Comparison of ENCODE assay signal across 15 cellular contexts in the genomic region with DNA sequence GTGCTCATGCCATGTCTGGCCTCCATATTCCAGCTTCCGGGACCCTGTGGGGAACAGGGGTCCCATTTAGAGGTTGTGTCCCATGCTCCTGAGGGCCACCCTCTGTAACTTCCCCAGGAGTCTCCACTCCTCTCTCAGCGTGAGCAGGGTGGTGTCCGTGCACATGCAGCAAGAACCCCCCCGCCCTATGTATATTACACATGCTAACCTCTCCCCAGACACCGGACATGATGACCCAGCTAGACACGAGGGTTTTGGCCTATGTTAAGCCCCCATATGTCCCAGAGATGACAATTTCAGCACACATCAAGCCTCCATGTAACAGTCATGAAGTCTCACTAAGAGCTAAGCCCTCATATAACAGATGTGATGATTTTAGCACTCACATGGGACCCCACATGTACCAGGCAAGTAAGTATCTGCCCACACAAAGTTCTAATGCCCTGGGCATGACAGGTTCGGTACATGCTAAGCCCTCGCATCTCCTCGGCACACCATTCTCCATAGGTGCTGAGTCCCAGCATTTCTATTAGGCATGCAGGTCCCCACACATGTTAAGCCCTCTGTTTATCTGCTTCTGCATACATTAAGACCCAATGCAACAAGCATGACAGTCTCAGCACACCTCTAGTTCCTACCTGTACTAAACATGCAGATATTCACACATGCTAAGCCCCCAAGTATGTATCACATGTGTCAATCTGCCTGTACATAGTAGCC. TPM values are rescaled to one million over a fixed set of nuclear protein-coding genes. Genes with fewer than 3 reads are reported as not detected.
DNase-seq lines count a peak whose midpoint lies in the region; ATAC-seq and TF ChIP-seq lines count a peak whose summit lies in the region.
"Had no signal": no experiment of that assay in that cellular context is flagged by ENCODE, and none has a peak within 500 bp of the region (broad histone marks: within the 10 kb centered on the region; RNA-seq: fewer than 3 reads in every experiment).

No MANE protein-coding gene starts in this region.

- intact Hi-C loops in activated naive CD4-positive, alpha-beta T cell treated with anti-CD3 and anti-CD28 coated beads for 36 hours (cut with micrococcal nuclease): loop anchor here (10.0 kb wide), 1 partner anchor 523 kb away; a partner anchor contains a TSS

- no peak for DNase-seq in activated naive CD4-positive, alpha-beta T cell treated with anti-CD3 and anti-CD28 coated beads for 36 hours
- DNase-seq in activated naive CD8-positive, alpha-beta T cell treated with anti-CD3 and anti-CD28 coated beads, Interleukin-2, amount 50 U/mL, for 24 hours: no peak
- DNase-seq in mesothelial cell of epicardium (ENCODE audit: low spot score in 2 of 2, unreplicated experiment in 2 of 2) (no peak), tibial nerve (ENCODE audit: low spot score in 2 of 2) (no peak)
- no peak for DNase-seq in stimulated activated naive CD4-positive, alpha-beta T cell (lab: John Stamatoyannopoulos, UW)
- DNase-seq in NK-92 treated with Interleukin-12 subunit alpha and Interleukin-12 subunit beta, amount 100 ng/mL, for 24 hours (lab: John Stamatoyannopoulos, UW): no peak
- DNase-seq: anterior cingulate cortex; DMS79; effector memory CD8-positive, alpha-beta T cell; NCI-H1930; SK-N-SH had no signal

- WGBS in tibial nerve, 2 donors: 81 to 85% methylated on average over 9 of the region's 9 CpGs

- H3K36me3 ChIP-seq in tibial nerve: peaks cover 0 to 24% (median 0%) of the 10 kb centered on the region in 3 donors

- no peak overlapping the region for H3K4me3 Mint-ChIP-seq in activated naive CD4-positive, alpha-beta T cell treated with anti-CD3 and anti-CD28 coated beads, Interleukin-2, amount 50 U/mL, for 24 hours
- no peak overlapping the region for H3K4me3 Mint-ChIP-seq in activated naive CD4-positive, alpha-beta T cell treated with anti-CD3 and anti-CD28 coated beads for 36 hours
- H3K4me3 Mint-ChIP-seq in activated naive CD8-positive, alpha-beta T cell treated with anti-CD3 and anti-CD28 coated beads, Interleukin-2, amount 50 U/mL, for 24 hours: no peak overlapping the region
- no peak overlapping the region for H3K4me3 Mint-ChIP-seq in mesothelial cell of epicardium

- peak overlapping the region; percentile 63 for H3K27ac Mint-ChIP-seq in activated naive CD4-positive, alpha-beta T cell treated with anti-CD3 and anti-CD28 coated beads, Interleukin-2, amount 50 U/mL, for 24 hours
- no peak overlapping the region for H3K27ac Mint-ChIP-seq in activated naive CD4-positive, alpha-beta T cell treated with anti-CD3 and anti-CD28 coated beads for 36 hours
- peak overlapping the region; percentile 31 for H3K27ac Mint-ChIP-seq in activated naive CD8-positive, alpha-beta T cell treated with anti-CD3 and anti-CD28 coated beads, Interleukin-2, amount 50 U/mL, for 24 hours
- H3K27ac Mint-ChIP-seq in mesothelial cell of epicardium: peak overlapping the region; percentile 100

- no peaks in the 10 kb centered on the region for H3K9me3 Mint-ChIP-seq in activated naive CD4-positive, alpha-beta T cell treated with anti-CD3 and anti-CD28 coated beads, Interleukin-2, amount 50 U/mL, for 24 hours
- no peaks in the 10 kb centered on the region for H3K9me3 Mint-ChIP-seq in activated naive CD4-positive, alpha-beta T cell treated with anti-CD3 and anti-CD28 coated beads for 36 hours
- H3K9me3 Mint-ChIP-seq in activated naive CD8-positive, alpha-beta T cell treated with anti-CD3 and anti-CD28 coated beads, Interleukin-2, amount 50 U/mL, for 24 hours: no peaks in the 10 kb centered on the region
- no peaks in the 10 kb centered on the region for H3K9me3 Mint-ChIP-seq in mesothelial cell of epicardium
- H3K9me3 Mint-ChIP-seq: effector memory CD8-positive, alpha-beta T cell had no signal

- CTCF ChIA-PET in activated naive CD4-positive, alpha-beta T cell treated with anti-CD3 and anti-CD28 coated beads for 36 hours (lab: Charles Lee): interaction anchor here (0.7 to 1.1 kb wide), 2 partner anchors 8 to 19 kb away, joined by 3 to 4 read pairs; a partner anchor contains a TSS

- no peaks in the 10 kb centered on the region for H3K9me3 ChIP-seq in tibial nerve
- H3K9me3 ChIP-seq: SK-N-SH had no signal

- H3K4me3 ChIP-seq in tibial nerve: no peak overlapping the region
- H3K4me3 ChIP-seq: GM12878 had no signal

- H3K4me1 ChIP-seq in tibial nerve: peaks cover 0 to 85% (median 54%) of the 10 kb centered on the region in 4 donors

- peaks cover 66% of the 10 kb centered on the region for H3K4me1 Mint-ChIP-seq in activated naive CD4-positive, alpha-beta T cell treated with anti-CD3 and anti-CD28 coated beads, Interleukin-2, amount 50 U/mL, for 24 hours
- H3K4me1 Mint-ChIP-seq in activated naive CD4-positive, alpha-beta T cell treated with anti-CD3 and anti-CD28 coated beads for 36 hours (ENCODE audit: low read depth): peaks cover 38% of the 10 kb centered on the region
- H3K4me1 Mint-ChIP-seq in activated naive CD8-positive, alpha-beta T cell treated with anti-CD3 and anti-CD28 coated beads, Interleukin-2, amount 50 U/mL, for 24 hours: peaks cover 68% of the 10 kb centered on the region
- peaks cover 43% of the 10 kb centered on the region for H3K4me1 Mint-ChIP-seq in mesothelial cell of epicardium

- TF ChIP-seq CTCF in mesothelial cell of epicardium (IDR thresholded peaks at IDR 0.05; ENCODE audit: unreplicated experiment) (no peak), tibial nerve (IDR thresholded peaks at IDR 0.05) (no peak)

- ATAC-seq in activated naive CD8-positive, alpha-beta T cell treated with anti-CD3 and anti-CD28 coated beads, Interleukin-2, amount 50 U/mL, for 24 hours: no peak
- ATAC-seq in GM18520 (IDR thresholded peaks at IDR 0.05; ENCODE audit: unreplicated experiment): no peak
- ATAC-seq: effector memory CD8-positive, alpha-beta T cell; GM12878 had no signal

- peaks cover 3% of the 10 kb centered on the region for H3K36me3 Mint-ChIP-seq in activated naive CD4-positive, alpha-beta T cell treated with anti-CD3 and anti-CD28 coated beads, Interleukin-2, amount 50 U/mL, for 24 hours
- peaks cover 6% of the 10 kb centered on the region for H3K36me3 Mint-ChIP-seq in activated naive CD4-positive, alpha-beta T cell treated with anti-CD3 and anti-CD28 coated beads for 36 hours (ENCODE audit: low read depth)
- peaks cover 32% of the 10 kb centered on the region for H3K36me3 Mint-ChIP-seq in activated naive CD8-positive, alpha-beta T cell treated with anti-CD3 and anti-CD28 coated beads, Interleukin-2, amount 50 U/mL, for 24 hours (ENCODE audit: low read depth)
- peaks cover 5% of the 10 kb centered on the region for H3K36me3 Mint-ChIP-seq in mesothelial cell of epicardium

- TF ChIP-seq EP300 in tibial nerve (IDR thresholded peaks at IDR 0.05): no peak

- TF ChIP-seq POLR2A in tibial nerve (IDR thresholded peaks at IDR 0.05): no peak

- H3K27me3 Mint-ChIP-seq in activated naive CD4-positive, alpha-beta T cell treated with anti-CD3 and anti-CD28 coated beads, Interleukin-2, amount 50 U/mL, for 24 hours: no peaks in the 10 kb centered on the region
- H3K27me3 Mint-ChIP-seq in activated naive CD4-positive, alpha-beta T cell treated with anti-CD3 and anti-CD28 coated beads for 36 hours (ENCODE audit: low read depth): no peaks in the 10 kb centered on the region
- H3K27me3 Mint-ChIP-seq in activated naive CD8-positive, alpha-beta T cell treated with anti-CD3 and anti-CD28 coated beads, Interleukin-2, amount 50 U/mL, for 24 hours: no peaks in the 10 kb centered on the region
- H3K27me3 Mint-ChIP-seq in mesothelial cell of epicardium (ENCODE audit: low read depth): no peaks in the 10 kb centered on the region

- H3K27ac ChIP-seq in tibial nerve: peak overlapping the region in 3 of 4 donors; percentile 89 to 97 (median 92)

- H3K27me3 ChIP-seq in tibial nerve: no peaks in the 10 kb centered on the region

RNA-seq across cellular contexts. Expression of a gene that starts 7.1 kb away (rescaled TPM):
- total RNA-seq in activated naive CD4-positive, alpha-beta T cell treated with anti-CD3 and anti-CD28 coated beads for 36 hours: 10 to 100 TPM; 12.1 to 12.7 TPM
- 46.1 to 50.6 TPM (median 46.2 TPM) in 3 replicates for total RNA-seq in mesothelial cell of epicardium
- 10 to 100 TPM; 25.1 to 32.7 (median 26.6) TPM for total RNA-seq in tibial nerve

RNA-seq across cellular contexts. Expression of a gene that starts 8.4 kb away (rescaled TPM):
- 10 to 100 TPM; 88.2 to 89.9 TPM for total RNA-seq in activated naive CD4-positive, alpha-beta T cell treated with anti-CD3 and anti-CD28 coated beads for 36 hours
- total RNA-seq in mesothelial cell of epicardium (69.8 to 82.2 TPM (median 80.7 TPM) in 3 replicates), tibial nerve (10 to 100 TPM; 51.0 to 67.8 (median 62.8) TPM)

RNA-seq across cellular contexts. Expression of a gene that starts 14.3 kb away (rescaled TPM):
- 10 to 100 TPM; 49.7 to 49.8 TPM for total RNA-seq in activated naive CD4-positive, alpha-beta T cell treated with anti-CD3 and anti-CD28 coated beads for 36 hours
- total RNA-seq in mesothelial cell of epicardium (32.3 to 37.2 TPM (median 36.5 TPM) in 3 replicates), tibial nerve (10 to 100 TPM; 16.5 to 36.8 (median 25.7) TPM)

RNA-seq across cellular contexts. Expression of a gene that starts 48.3 kb away (rescaled TPM):
- total RNA-seq in activated naive CD4-positive, alpha-beta T cell treated with anti-CD3 and anti-CD28 coated beads for 36 hours: not detected
- total RNA-seq in mesothelial cell of epicardium (0.16 to 0.45 TPM (median 0.29 TPM) in 3 replicates), tibial nerve (10 to 100 TPM; 11.6 to 53.4 (median 24.8) TPM)
- total RNA-seq: liver had no signal

RNA-seq across cellular contexts. Expression of a gene that starts 51.4 kb away (rescaled TPM):
- 10 to 100 TPM; 30.4 to 31.2 TPM for total RNA-seq in activated naive CD4-positive, alpha-beta T cell treated with anti-CD3 and anti-CD28 coated beads for 36 hours
- total RNA-seq in mesothelial cell of epicardium: 20.7 to 21.5 TPM (median 20.9 TPM) in 3 replicates
- 10 to 100 TPM; 39.1 to 52.5 (median 49.0) TPM for total RNA-seq in tibial nerve
